In genomic region chr4:27915822-27916221, GRCh38 we compare ENCODE assay signal across 9 cellular contexts.
"Had no signal": no experiment of that assay in that cellular context is flagged by ENCODE, and none has a peak within 500 bp of the region (broad histone marks: within the 10 kb centered on the region; RNA-seq: fewer than 3 reads in every experiment).

No MANE protein-coding gene starts in this region.

- H3K9me3 Mint-ChIP-seq: HFFc6 had no signal

- H3K4me1 Mint-ChIP-seq: IgD-negative memory B cell had no signal

- H3K4me3 ChIP-seq: HAP-1 had no signal

- ATAC-seq: HCT116 had no signal

- H3K9me3 ChIP-seq: HAP-1 had no signal

- H3K27ac Mint-ChIP-seq: HFFc6, IgD-negative memory B cell had no signal

- H3K36me3 ChIP-seq: HAP-1 had no signal

- H3K36me3 Mint-ChIP-seq: IgD-negative memory B cell had no signal

- H3K4me3 Mint-ChIP-seq: HFFc6, IgD-negative memory B cell had no signal

- H3K27ac ChIP-seq: HL-60 had no signal

- DNase-seq: GOT3, H7, HFFc6, Kasumi-1, KG1 had no signal

- H3K27me3 Mint-ChIP-seq: IgD-negative memory B cell had no signal
